9 cellular contexts compared by ENCODE assay signal in the genomic region with DNA sequence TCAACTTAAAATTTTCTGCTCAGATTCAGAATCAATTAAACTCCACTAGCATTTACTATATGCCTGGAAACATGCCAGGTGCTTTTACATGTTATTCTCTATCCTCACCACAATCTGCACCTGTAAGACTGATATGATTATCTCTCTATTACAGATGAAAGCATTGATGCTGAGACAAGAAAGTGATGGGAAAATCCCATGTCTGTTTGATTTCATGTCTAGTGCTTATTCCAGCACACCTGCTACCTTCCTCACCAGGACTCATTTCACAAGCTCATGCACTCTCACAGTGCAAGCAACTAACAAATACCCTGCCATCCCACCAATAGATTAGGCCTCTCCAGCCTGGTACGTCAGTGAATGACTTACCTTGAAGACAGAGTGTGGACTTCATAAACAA. TPM values are rescaled to one million over a fixed set of nuclear protein-coding genes. Genes with fewer than 3 reads are reported as not detected.
DNase-seq lines count a peak whose midpoint lies in the region; ATAC-seq and TF ChIP-seq lines count a peak whose summit lies in the region.
"Had no signal": no experiment of that assay in that cellular context is flagged by ENCODE, and none has a peak within 500 bp of the region (broad histone marks: within the 10 kb centered on the region; RNA-seq: fewer than 3 reads in every experiment).

No MANE protein-coding gene starts in this region.

- H3K27ac ChIP-seq in CD4-positive, alpha-beta T cell (ENCODE audit: low read depth, low read length): no peak overlapping the region

- no peak for TF ChIP-seq CTCF in CD4-positive, alpha-beta T cell (IDR thresholded peaks at IDR 0.05)
- TF ChIP-seq CTCF in WTC11 (IDR thresholded peaks at IDR 0.05): no peak
- TF ChIP-seq CTCF in glutamatergic neuron (IDR thresholded peaks at IDR 0.05; ENCODE audit: partially characterized antibody, unreplicated experiment): no peak

- H3K9me3 ChIP-seq in CD4-positive, alpha-beta T cell (ENCODE audit: control insufficient read depth, low read length): no peaks in the 10 kb centered on the region

- peak overlapping the region; percentile 65 for H3K27ac Mint-ChIP-seq in CD4-positive, alpha-beta T cell
- H3K27ac Mint-ChIP-seq in WTC11: peak overlapping the region; percentile 1; the same call in 1 of the 2 replicates
- H3K27ac Mint-ChIP-seq in glutamatergic neuron (ENCODE audit: unreplicated experiment): no peak overlapping the region

- intact Hi-C loops in CD4-positive, alpha-beta T cell (cut with DNase I, micrococcal nuclease): no loop called here

- CTCF ChIA-PET in CD4-positive, alpha-beta T cell (lab: Charles Lee): interaction anchor here (0.6 to 1.4 kb wide), 2 partner anchors 22 to 32 kb away, joined by 3 to 4 read pairs; no protein-coding TSS in a partner anchor
- CTCF ChIA-PET in WTC11 (lab: Charles Lee): no interaction called here

- H3K9me3 Mint-ChIP-seq in CD4-positive, alpha-beta T cell: no peaks in the 10 kb centered on the region
- H3K9me3 Mint-ChIP-seq in WTC11: no peaks in the 10 kb centered on the region
- no peaks in the 10 kb centered on the region for H3K9me3 Mint-ChIP-seq in glutamatergic neuron (ENCODE audit: unreplicated experiment)

- H3K4me1 Mint-ChIP-seq in CD4-positive, alpha-beta T cell (ENCODE audit: low read depth): peaks cover 35% of the 10 kb centered on the region
- H3K4me1 Mint-ChIP-seq in WTC11 (peaks cover 14% of the 10 kb centered on the region), glutamatergic neuron (ENCODE audit: low read depth, unreplicated experiment) (no peaks in the 10 kb centered on the region)

- no peaks in the 10 kb centered on the region for H3K36me3 Mint-ChIP-seq in CD4-positive, alpha-beta T cell (ENCODE audit: low read depth)
- H3K36me3 Mint-ChIP-seq in WTC11 (no peaks in the 10 kb centered on the region), glutamatergic neuron (ENCODE audit: unreplicated experiment) (no peaks in the 10 kb centered on the region)

- DNase-seq in CD4-positive, alpha-beta T cell: no peak
- DNase-seq in WTC11 (ENCODE audit: low spot score): no peak
- DNase-seq in glutamatergic neuron: no peak
- DNase-seq in UCSD-AML1 (lab: John Stamatoyannopoulos, UW; ENCODE audit: unreplicated experiment): no peak
- DNase-seq in AML-193 (lab: John Stamatoyannopoulos, UW): no peak
- DNase-seq in pons (ENCODE audit: low spot score): no peak
- DNase-seq: DMS153 had no signal

- no peak overlapping the region for H3K4me3 Mint-ChIP-seq in CD4-positive, alpha-beta T cell
- H3K4me3 Mint-ChIP-seq in WTC11: no peak overlapping the region
- H3K4me3 Mint-ChIP-seq in glutamatergic neuron (ENCODE audit: unreplicated experiment): no peak overlapping the region

- no peaks in the 10 kb centered on the region for H3K27me3 ChIP-seq in CD4-positive, alpha-beta T cell (ENCODE audit: control insufficient read depth, insufficient read depth, low read length)

- H3K27me3 Mint-ChIP-seq in CD4-positive, alpha-beta T cell: no peaks in the 10 kb centered on the region
- H3K27me3 Mint-ChIP-seq in WTC11 (ENCODE audit: low read depth) (no peaks in the 10 kb centered on the region), glutamatergic neuron (ENCODE audit: unreplicated experiment) (no peaks in the 10 kb centered on the region)

- POLR2A ChIA-PET in CD4-positive, alpha-beta T cell (lab: Charles Lee): interaction anchor here (1.2 kb wide), 1 partner anchor 29 kb away, joined by 4 read pairs; no protein-coding TSS in a partner anchor
- POLR2A ChIA-PET in WTC11 (lab: Charles Lee): no interaction called here

- peak; percentile 86 for ATAC-seq in CD4-positive, alpha-beta T cell (ENCODE audit: poor library complexity)
- peak; percentile 69 for ATAC-seq in GM19023 (IDR thresholded peaks at IDR 0.05; ENCODE audit: unreplicated experiment)
- ATAC-seq in HG03060 (IDR thresholded peaks at IDR 0.05; ENCODE audit: low read depth, unreplicated experiment): peak; percentile 43
- ATAC-seq in WTC11: no peak

TF ChIP-seq in WTC11, 78 proteins besides CTCF, POLR2A, EP300 and RAD21 (continues in another document):
- no peak for TF ChIP-seq NR3C1 (CRISPR knock-in tag; conservative IDR thresholded peaks at IDR 0.05; ENCODE audit: low read depth)
- TF ChIP-seq, protein P1, sequence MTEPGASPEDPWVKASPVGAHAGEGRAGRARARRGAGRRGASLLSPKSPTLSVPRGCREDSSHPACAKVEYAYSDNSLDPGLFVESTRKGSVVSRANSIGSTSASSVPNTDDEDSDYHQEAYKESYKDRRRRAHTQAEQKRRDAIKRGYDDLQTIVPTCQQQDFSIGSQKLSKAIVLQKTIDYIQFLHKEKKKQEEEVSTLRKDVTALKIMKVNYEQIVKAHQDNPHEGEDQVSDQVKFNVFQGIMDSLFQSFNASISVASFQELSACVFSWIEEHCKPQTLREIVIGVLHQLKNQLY (CRISPR knock-in tag; IDR thresholded peaks at IDR 0.05): no peak
- TF ChIP-seq TEAD4 (CRISPR knock-in tag; IDR thresholded peaks at IDR 0.05): no peak
- TF ChIP-seq SOX15 (CRISPR knock-in tag; IDR thresholded peaks at IDR 0.05): no peak
- no peak for TF ChIP-seq CBFB (CRISPR knock-in tag; IDR thresholded peaks at IDR 0.05; ENCODE audit: low read depth)
- TF ChIP-seq, protein P2, sequence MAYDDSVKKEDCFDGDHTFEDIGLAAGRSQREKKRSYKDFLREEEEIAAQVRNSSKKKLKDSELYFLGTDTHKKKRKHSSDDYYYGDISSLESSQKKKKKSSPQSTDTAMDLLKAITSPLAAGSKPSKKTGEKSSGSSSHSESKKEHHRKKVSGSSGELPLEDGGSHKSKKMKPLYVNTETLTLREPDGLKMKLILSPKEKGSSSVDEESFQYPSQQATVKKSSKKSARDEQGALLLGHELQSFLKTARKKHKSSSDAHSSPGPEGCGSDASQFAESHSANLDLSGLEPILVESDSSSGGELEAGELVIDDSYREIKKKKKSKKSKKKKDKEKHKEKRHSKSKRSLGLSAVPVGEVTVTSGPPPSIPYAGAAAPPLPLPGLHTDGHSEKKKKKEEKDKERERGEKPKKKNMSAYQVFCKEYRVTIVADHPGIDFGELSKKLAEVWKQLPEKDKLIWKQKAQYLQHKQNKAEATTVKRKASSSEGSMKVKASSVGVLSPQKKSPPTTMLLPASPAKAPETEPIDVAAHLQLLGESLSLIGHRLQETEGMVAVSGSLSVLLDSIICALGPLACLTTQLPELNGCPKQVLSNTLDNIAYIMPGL (CRISPR knock-in tag; IDR thresholded peaks at IDR 0.05): no peak
- TF ChIP-seq, protein P3, sequence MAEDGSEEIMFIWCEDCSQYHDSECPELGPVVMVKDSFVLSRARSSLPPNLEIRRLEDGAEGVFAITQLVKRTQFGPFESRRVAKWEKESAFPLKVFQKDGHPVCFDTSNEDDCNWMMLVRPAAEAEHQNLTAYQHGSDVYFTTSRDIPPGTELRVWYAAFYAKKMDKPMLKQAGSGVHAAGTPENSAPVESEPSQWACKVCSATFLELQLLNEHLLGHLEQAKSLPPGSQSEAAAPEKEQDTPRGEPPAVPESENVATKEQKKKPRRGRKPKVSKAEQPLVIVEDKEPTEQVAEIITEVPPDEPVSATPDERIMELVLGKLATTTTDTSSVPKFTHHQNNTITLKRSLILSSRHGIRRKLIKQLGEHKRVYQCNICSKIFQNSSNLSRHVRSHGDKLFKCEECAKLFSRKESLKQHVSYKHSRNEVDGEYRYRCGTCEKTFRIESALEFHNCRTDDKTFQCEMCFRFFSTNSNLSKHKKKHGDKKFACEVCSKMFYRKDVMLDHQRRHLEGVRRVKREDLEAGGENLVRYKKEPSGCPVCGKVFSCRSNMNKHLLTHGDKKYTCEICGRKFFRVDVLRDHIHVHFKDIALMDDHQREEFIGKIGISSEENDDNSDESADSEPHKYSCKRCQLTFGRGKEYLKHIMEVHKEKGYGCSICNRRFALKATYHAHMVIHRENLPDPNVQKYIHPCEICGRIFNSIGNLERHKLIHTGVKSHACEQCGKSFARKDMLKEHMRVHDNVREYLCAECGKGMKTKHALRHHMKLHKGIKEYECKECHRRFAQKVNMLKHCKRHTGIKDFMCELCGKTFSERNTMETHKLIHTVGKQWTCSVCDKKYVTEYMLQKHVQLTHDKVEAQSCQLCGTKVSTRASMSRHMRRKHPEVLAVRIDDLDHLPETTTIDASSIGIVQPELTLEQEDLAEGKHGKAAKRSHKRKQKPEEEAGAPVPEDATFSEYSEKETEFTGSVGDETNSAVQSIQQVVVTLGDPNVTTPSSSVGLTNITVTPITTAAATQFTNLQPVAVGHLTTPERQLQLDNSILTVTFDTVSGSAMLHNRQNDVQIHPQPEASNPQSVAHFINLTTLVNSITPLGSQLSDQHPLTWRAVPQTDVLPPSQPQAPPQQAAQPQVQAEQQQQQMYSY (CRISPR knock-in tag; IDR thresholded peaks at IDR 0.05): no peak
- TF ChIP-seq, protein P4, sequence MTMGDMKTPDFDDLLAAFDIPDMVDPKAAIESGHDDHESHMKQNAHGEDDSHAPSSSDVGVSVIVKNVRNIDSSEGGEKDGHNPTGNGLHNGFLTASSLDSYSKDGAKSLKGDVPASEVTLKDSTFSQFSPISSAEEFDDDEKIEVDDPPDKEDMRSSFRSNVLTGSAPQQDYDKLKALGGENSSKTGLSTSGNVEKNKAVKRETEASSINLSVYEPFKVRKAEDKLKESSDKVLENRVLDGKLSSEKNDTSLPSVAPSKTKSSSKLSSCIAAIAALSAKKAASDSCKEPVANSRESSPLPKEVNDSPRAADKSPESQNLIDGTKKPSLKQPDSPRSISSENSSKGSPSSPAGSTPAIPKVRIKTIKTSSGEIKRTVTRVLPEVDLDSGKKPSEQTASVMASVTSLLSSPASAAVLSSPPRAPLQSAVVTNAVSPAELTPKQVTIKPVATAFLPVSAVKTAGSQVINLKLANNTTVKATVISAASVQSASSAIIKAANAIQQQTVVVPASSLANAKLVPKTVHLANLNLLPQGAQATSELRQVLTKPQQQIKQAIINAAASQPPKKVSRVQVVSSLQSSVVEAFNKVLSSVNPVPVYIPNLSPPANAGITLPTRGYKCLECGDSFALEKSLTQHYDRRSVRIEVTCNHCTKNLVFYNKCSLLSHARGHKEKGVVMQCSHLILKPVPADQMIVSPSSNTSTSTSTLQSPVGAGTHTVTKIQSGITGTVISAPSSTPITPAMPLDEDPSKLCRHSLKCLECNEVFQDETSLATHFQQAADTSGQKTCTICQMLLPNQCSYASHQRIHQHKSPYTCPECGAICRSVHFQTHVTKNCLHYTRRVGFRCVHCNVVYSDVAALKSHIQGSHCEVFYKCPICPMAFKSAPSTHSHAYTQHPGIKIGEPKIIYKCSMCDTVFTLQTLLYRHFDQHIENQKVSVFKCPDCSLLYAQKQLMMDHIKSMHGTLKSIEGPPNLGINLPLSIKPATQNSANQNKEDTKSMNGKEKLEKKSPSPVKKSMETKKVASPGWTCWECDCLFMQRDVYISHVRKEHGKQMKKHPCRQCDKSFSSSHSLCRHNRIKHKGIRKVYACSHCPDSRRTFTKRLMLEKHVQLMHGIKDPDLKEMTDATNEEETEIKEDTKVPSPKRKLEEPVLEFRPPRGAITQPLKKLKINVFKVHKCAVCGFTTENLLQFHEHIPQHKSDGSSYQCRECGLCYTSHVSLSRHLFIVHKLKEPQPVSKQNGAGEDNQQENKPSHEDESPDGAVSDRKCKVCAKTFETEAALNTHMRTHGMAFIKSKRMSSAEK (CRISPR knock-in tag; IDR thresholded peaks at IDR 0.05; ENCODE audit: borderline replicate concordance): no peak

RNA-seq across cellular contexts. Expression of a gene that starts 25.0 kb away (rescaled TPM):
- total RNA-seq in CD4-positive, alpha-beta T cell: 10 to 100 TPM; 76.6 to 79.6 TPM
- 10.2 to 11.8 TPM (median 11.2 TPM) in 3 replicates for total RNA-seq in WTC11 (2021)
- 2.5 TPM for total RNA-seq in glutamatergic neuron (ENCODE audit: unreplicated experiment)
